10 cellular contexts compared by ENCODE assay signal in the genomic region with DNA sequence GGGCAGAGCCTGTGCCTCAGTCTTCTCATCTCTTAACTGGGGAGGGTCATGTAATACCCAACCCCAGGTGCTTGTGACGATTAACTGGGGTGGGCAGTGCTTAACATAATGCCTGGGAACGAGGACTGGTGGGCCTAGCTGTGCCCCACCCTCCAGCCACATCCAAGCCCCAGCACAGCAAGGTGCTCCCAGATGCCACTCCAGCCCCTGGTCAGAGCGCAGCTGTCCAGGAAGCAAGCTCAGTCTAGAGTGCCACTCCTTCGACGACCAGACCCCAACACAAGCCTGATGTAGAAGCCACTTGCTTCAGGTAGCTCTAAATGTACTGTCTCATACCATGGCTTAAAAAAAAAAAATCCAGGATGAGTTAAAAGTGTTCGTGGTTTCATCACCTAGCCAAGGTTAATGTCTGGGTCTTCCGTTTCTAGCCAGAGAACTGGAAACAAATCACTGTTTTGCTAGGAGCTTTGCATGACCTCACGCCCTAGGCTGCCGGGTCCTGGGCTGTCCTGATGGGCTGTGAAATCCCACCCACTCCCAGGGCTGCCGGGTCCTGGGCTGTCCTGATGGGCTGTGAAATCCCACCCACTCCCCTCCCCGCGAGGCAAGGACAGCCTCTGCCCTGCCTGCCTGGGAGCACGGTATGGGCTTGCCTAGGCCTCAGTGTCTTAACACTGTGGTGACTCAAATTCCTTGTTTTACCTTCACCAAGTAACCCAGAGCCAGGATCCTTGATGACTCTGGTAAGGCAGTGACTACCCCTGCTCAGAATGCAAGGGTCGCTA. TPM values are rescaled to one million over a fixed set of nuclear protein-coding genes. Genes with fewer than 3 reads are reported as not detected.
A peak's percentile ranks its signal among the peaks of the same experiment; 100 is the strongest.
DNase-seq lines count a peak whose midpoint lies in the region; ATAC-seq and TF ChIP-seq lines count a peak whose summit lies in the region.
"Had no signal": no experiment of that assay in that cellular context is flagged by ENCODE, and none has a peak within 500 bp of the region (broad histone marks: within the 10 kb centered on the region; RNA-seq: fewer than 3 reads in every experiment).

No MANE protein-coding gene starts in this region.

- H3K4me3 ChIP-seq in CD8-positive, alpha-beta T cell (ENCODE audit: low read depth, low read length): no peak overlapping the region
- no peak overlapping the region for H3K4me3 ChIP-seq in HUES48 (ENCODE audit: low read depth, low read length)
- H3K4me3 ChIP-seq in choroid plexus epithelial cell (ENCODE audit: low read depth, low read length): no peak overlapping the region
- no peak overlapping the region for H3K4me3 ChIP-seq in left lung
- H3K4me3 ChIP-seq in BE2C (ENCODE audit: low read depth, low read length): no peak overlapping the region
- H3K4me3 ChIP-seq: colonic mucosa, pancreas had no signal

- no peaks in the 10 kb centered on the region for H3K27me3 Mint-ChIP-seq in CD8-positive, alpha-beta T cell (ENCODE audit: low read depth)
- H3K27me3 Mint-ChIP-seq in activated naive CD4-positive, alpha-beta T cell treated with anti-CD3 and anti-CD28 coated beads, Interleukin-2, amount 10 ng/mL, durations not matched to agents 7 days and 5 days: no peaks in the 10 kb centered on the region

- peaks cover 25% of the 10 kb centered on the region for H3K36me3 Mint-ChIP-seq in CD8-positive, alpha-beta T cell
- peaks cover 11% of the 10 kb centered on the region for H3K36me3 Mint-ChIP-seq in activated naive CD4-positive, alpha-beta T cell treated with anti-CD3 and anti-CD28 coated beads, Interleukin-2, amount 10 ng/mL, durations not matched to agents 7 days and 5 days

- no peaks in the 10 kb centered on the region for H3K4me1 ChIP-seq in CD8-positive, alpha-beta T cell (ENCODE audit: insufficient read depth, low read length)
- H3K4me1 ChIP-seq in HUES48 (ENCODE audit: control insufficient read depth, insufficient read depth, low read length): 0 out of 2 replicates have a peak, but pooled peaks cover 4% of the 10 kb centered on the region
- H3K4me1 ChIP-seq in left lung: no peaks in the 10 kb centered on the region
- H3K4me1 ChIP-seq in BE2C: no peaks in the 10 kb centered on the region
- H3K4me1 ChIP-seq: colonic mucosa had no signal

- peak; percentile 26 for ATAC-seq in CD8-positive, alpha-beta T cell
- ATAC-seq in left lung: peak; percentile 21
- ATAC-seq in GM18907 (IDR thresholded peaks at IDR 0.05; ENCODE audit: unreplicated experiment): no peak
- ATAC-seq in GM19397 (IDR thresholded peaks at IDR 0.05; ENCODE audit: unreplicated experiment): no peak

- H3K4me1 Mint-ChIP-seq in CD8-positive, alpha-beta T cell (ENCODE audit: low read depth): peaks cover 9% of the 10 kb centered on the region
- H3K4me1 Mint-ChIP-seq in activated naive CD4-positive, alpha-beta T cell treated with anti-CD3 and anti-CD28 coated beads, Interleukin-2, amount 10 ng/mL, durations not matched to agents 7 days and 5 days: no peaks in the 10 kb centered on the region

- 0 out of 2 replicates have a peak overlapping the region, but pooled peaks have one; percentile 13 for H3K9ac ChIP-seq in HUES48 (ENCODE audit: low read depth, low read length)

- intact Hi-C loops in CD8-positive, alpha-beta T cell (cut with DNase I, micrococcal nuclease): no loop called here
- intact Hi-C loops in left lung (cut with DNase I): no loop called here

- CTCF ChIA-PET in CD8-positive, alpha-beta T cell (lab: Charles Lee): no interaction called here
- CTCF ChIA-PET in activated naive CD4-positive, alpha-beta T cell treated with anti-CD3 and anti-CD28 coated beads, Interleukin-2, amount 10 ng/mL, durations not matched to agents 7 days and 5 days (lab: Charles Lee): no interaction called here

- H3K36me3 ChIP-seq in CD8-positive, alpha-beta T cell (ENCODE audit: insufficient read depth, low read length): peaks cover 13% of the 10 kb centered on the region
- H3K36me3 ChIP-seq in HUES48 (ENCODE audit: control insufficient read depth, insufficient read depth, low read length): peaks cover 37% of the 10 kb centered on the region
- peaks cover 0 to 44% of the 10 kb centered on the region in 2 donors for H3K36me3 ChIP-seq in left lung
- H3K36me3 ChIP-seq in BE2C: no peaks in the 10 kb centered on the region

- H3K27ac Mint-ChIP-seq in CD8-positive, alpha-beta T cell: no peak overlapping the region
- no peak overlapping the region for H3K27ac Mint-ChIP-seq in activated naive CD4-positive, alpha-beta T cell treated with anti-CD3 and anti-CD28 coated beads, Interleukin-2, amount 10 ng/mL, durations not matched to agents 7 days and 5 days

- DNase-seq in CD8-positive, alpha-beta T cell: no peak
- DNase-seq in choroid plexus epithelial cell (ENCODE audit: low read depth) (peak; percentile 39), left lung (no peak), BE2C (no peak)
- no peak for DNase-seq in activated naive CD4-positive, alpha-beta T cell treated with anti-CD3 and anti-CD28 coated beads, Interleukin-2, amount 10 ng/mL, durations not matched to agents 7 days and 5 days
- DNase-seq: colonic mucosa, pancreas had no signal

- POLR2A ChIA-PET in CD8-positive, alpha-beta T cell (lab: Charles Lee): no interaction called here

- no peaks in the 10 kb centered on the region for H3K9me3 Mint-ChIP-seq in CD8-positive, alpha-beta T cell
- no peaks in the 10 kb centered on the region for H3K9me3 Mint-ChIP-seq in activated naive CD4-positive, alpha-beta T cell treated with anti-CD3 and anti-CD28 coated beads, Interleukin-2, amount 10 ng/mL, durations not matched to agents 7 days and 5 days

- H3K27ac ChIP-seq in CD8-positive, alpha-beta T cell (ENCODE audit: low read depth, low read length): no peak overlapping the region
- peak overlapping the region; percentile 55 for H3K27ac ChIP-seq in HUES48 (ENCODE audit: low read depth, low read length)
- H3K27ac ChIP-seq in left lung: no peak overlapping the region
- H3K27ac ChIP-seq: colonic mucosa, pancreas had no signal

- no peak for TF ChIP-seq CTCF in CD8-positive, alpha-beta T cell (IDR thresholded peaks at IDR 0.05)
- no peak for TF ChIP-seq CTCF in choroid plexus epithelial cell (conservative IDR thresholded peaks at IDR 0.05; ENCODE audit: low read depth, low read length)
- TF ChIP-seq CTCF in left lung (IDR thresholded peaks at IDR 0.05): no peak
- no peak for TF ChIP-seq CTCF in BE2C (IDR thresholded peaks at IDR 0.05; ENCODE audit: low read depth, low read length)

- no peaks in the 10 kb centered on the region for H3K9me3 ChIP-seq in CD8-positive, alpha-beta T cell (ENCODE audit: low read length)
- H3K9me3 ChIP-seq in HUES48 (ENCODE audit: control insufficient read depth, insufficient read depth, low read length): no peaks in the 10 kb centered on the region
- no peaks in the 10 kb centered on the region for H3K9me3 ChIP-seq in left lung
- H3K9me3 ChIP-seq in BE2C: no peaks in the 10 kb centered on the region
- H3K9me3 ChIP-seq: colonic mucosa, pancreas had no signal

- no peak overlapping the region for H3K4me3 Mint-ChIP-seq in CD8-positive, alpha-beta T cell
- no peak overlapping the region for H3K4me3 Mint-ChIP-seq in activated naive CD4-positive, alpha-beta T cell treated with anti-CD3 and anti-CD28 coated beads, Interleukin-2, amount 10 ng/mL, durations not matched to agents 7 days and 5 days

- no peaks in the 10 kb centered on the region for H3K27me3 ChIP-seq in CD8-positive, alpha-beta T cell (ENCODE audit: insufficient read depth, low read length)
- H3K27me3 ChIP-seq in HUES48 (ENCODE audit: control insufficient read depth, insufficient read depth, low read length) (no peaks in the 10 kb centered on the region), left lung (no peaks in the 10 kb centered on the region), BE2C (no peaks in the 10 kb centered on the region)
- H3K27me3 ChIP-seq: colonic mucosa, pancreas had no signal

RNA-seq across cellular contexts. Expression of a gene that starts 7.7 kb away (rescaled TPM):
- 10 to 100 TPM in 1 of 2 experiments, 1 to 10 TPM in 1; 9.6 to 11.0 TPM for total RNA-seq in CD8-positive, alpha-beta T cell
- 10 to 100 TPM in 1 of 2 donors, 1 to 10 TPM in 1; 9.0 to 16.3 TPM for total RNA-seq in left lung
- 6.6 TPM for polyA plus RNA-seq in BE2C (2012; ENCODE audit: insufficient read depth, insufficient read length, low read depth)

RNA-seq across cellular contexts. Expression of a gene that starts 9.6 kb away (rescaled TPM):
- 100 to 1,000 TPM; 220 to 225 TPM for total RNA-seq in CD8-positive, alpha-beta T cell
- 100 to 1,000 TPM; 313 to 381 TPM for total RNA-seq in left lung
- 98.2 TPM for polyA plus RNA-seq in BE2C (2012; ENCODE audit: insufficient read depth, insufficient read length, low read depth)

RNA-seq across cellular contexts. Expression of a gene that starts 42.7 kb away (rescaled TPM):
- total RNA-seq in CD8-positive, alpha-beta T cell: 10 to 100 TPM; 12.5 TPM
- 10 to 100 TPM; 14.4 to 17.8 TPM for total RNA-seq in left lung
- 16.0 TPM for polyA plus RNA-seq in BE2C (2012; ENCODE audit: insufficient read depth, insufficient read length, low read depth)

RNA-seq across cellular contexts. Expression of a gene that starts 46.7 kb away (rescaled TPM):
- 10 to 100 TPM; 28.8 to 30.9 TPM for total RNA-seq in CD8-positive, alpha-beta T cell
- total RNA-seq in left lung: 10 to 100 TPM; 24.7 to 43.8 TPM
- 14.1 TPM for polyA plus RNA-seq in BE2C (2012; ENCODE audit: insufficient read depth, insufficient read length, low read depth)

RNA-seq across cellular contexts. Expression of a gene that starts 47.0 kb away (rescaled TPM):
- total RNA-seq in CD8-positive, alpha-beta T cell: 10 to 100 TPM; 51.9 to 53.1 TPM
- 10 to 100 TPM; 16.7 to 23.4 TPM for total RNA-seq in left lung
- 7.1 TPM for polyA plus RNA-seq in BE2C (2012; ENCODE audit: insufficient read depth, insufficient read length, low read depth)

Comparison
In these comparisons a context has a peak if more than half of its experiments do, and no peak if none do; other contexts are left out.
1. ATAC-seq: peak in CD8-positive, alpha-beta T cell (single experiment) and left lung (single experiment); none in GM18907 (single experiment) and GM19397 (single experiment).